Comparison of ENCODE assay signal across 8 cellular contexts in genomic region chr2:11829947-11830707, GRCh38.
DNase-seq lines count a peak whose midpoint lies in the region; ATAC-seq and TF ChIP-seq lines count a peak whose summit lies in the region.

No MANE protein-coding gene starts in this region.

- peak overlapping the region; percentile 47 to 80 for H3K27ac Mint-ChIP-seq in activated naive CD4-positive, alpha-beta T cell treated with anti-CD3 and anti-CD28 coated beads, Interleukin-2, amount 50 U/mL, for 72 hours
- no peak overlapping the region for H3K27ac Mint-ChIP-seq in glutamatergic neuron (ENCODE audit: unreplicated experiment)
- H3K27ac Mint-ChIP-seq in osteocyte (ENCODE audit: unreplicated experiment): peak overlapping the region; percentile 95

- no peaks in the 10 kb centered on the region for H3K27me3 Mint-ChIP-seq in glutamatergic neuron (ENCODE audit: unreplicated experiment)
- no peaks in the 10 kb centered on the region for H3K27me3 Mint-ChIP-seq in osteocyte (ENCODE audit: unreplicated experiment)

- peaks cover 21 to 40% of the 10 kb centered on the region in 2 donors for H3K36me3 Mint-ChIP-seq in activated naive CD4-positive, alpha-beta T cell treated with anti-CD3 and anti-CD28 coated beads, Interleukin-2, amount 50 U/mL, for 72 hours
- peaks cover 5% of the 10 kb centered on the region for H3K36me3 Mint-ChIP-seq in glutamatergic neuron (ENCODE audit: unreplicated experiment)
- H3K36me3 Mint-ChIP-seq in osteocyte (ENCODE audit: unreplicated experiment): peaks cover 9% of the 10 kb centered on the region

- TF ChIP-seq CTCF in RWPE2 (IDR thresholded peaks at IDR 0.05; ENCODE audit: poor library complexity, severe bottlenecking) (peak; percentile 72), glutamatergic neuron (IDR thresholded peaks at IDR 0.05; ENCODE audit: partially characterized antibody, unreplicated experiment) (no peak), osteocyte (IDR thresholded peaks at IDR 0.05) (peak; percentile 61)

- no peaks in the 10 kb centered on the region for H3K9me3 ChIP-seq in RWPE2 (ENCODE audit: severe bottlenecking)

- ATAC-seq in GM21576 (IDR thresholded peaks at IDR 0.05; ENCODE audit: unreplicated experiment) (peak; percentile 76), RWPE2 (ENCODE audit: low read depth) (peak; percentile 93)
- ATAC-seq in activated naive CD4-positive, alpha-beta T cell treated with anti-CD3 and anti-CD28 coated beads, Interleukin-2, amount 50 U/mL, for 72 hours: peak; percentile 81

- peaks cover 23% of the 10 kb centered on the region for H3K4me1 ChIP-seq in RWPE2 (ENCODE audit: insufficient read depth, poor library complexity, severe bottlenecking)

- H3K4me3 ChIP-seq in RWPE2 (ENCODE audit: severe bottlenecking): no peak overlapping the region

- peaks cover 16% of the 10 kb centered on the region for H3K36me3 ChIP-seq in RWPE2 (ENCODE audit: low read depth)

- H3K4me3 Mint-ChIP-seq in glutamatergic neuron (ENCODE audit: unreplicated experiment) (no peak overlapping the region), osteocyte (ENCODE audit: unreplicated experiment) (peak overlapping the region; percentile 72)

- H3K4me1 Mint-ChIP-seq in glutamatergic neuron (ENCODE audit: low read depth, unreplicated experiment): peaks cover 10% of the 10 kb centered on the region
- H3K4me1 Mint-ChIP-seq in osteocyte (ENCODE audit: unreplicated experiment): peaks cover 43% of the 10 kb centered on the region

- H3K27ac ChIP-seq in RWPE2 (ENCODE audit: poor library complexity, severe bottlenecking): peak overlapping the region; percentile 96

- H3K27me3 ChIP-seq in RWPE2 (ENCODE audit: insufficient read depth, poor library complexity, severe bottlenecking): no peaks in the 10 kb centered on the region

- H3K9me3 Mint-ChIP-seq in activated naive CD4-positive, alpha-beta T cell treated with anti-CD3 and anti-CD28 coated beads, Interleukin-2, amount 50 U/mL, for 72 hours: peaks cover 10 to 12% of the 10 kb centered on the region in 2 donors
- H3K9me3 Mint-ChIP-seq in glutamatergic neuron (ENCODE audit: unreplicated experiment) (no peaks in the 10 kb centered on the region), osteocyte (ENCODE audit: unreplicated experiment) (peaks cover 7% of the 10 kb centered on the region)

- peak; percentile 97 for DNase-seq in EH (ENCODE audit: low read depth)
- DNase-seq in HuH-7.5 (ENCODE audit: low spot score): peak; percentile 45
- peak; percentile 92 for DNase-seq in RWPE2 (ENCODE audit: low spot score)
- DNase-seq in activated naive CD4-positive, alpha-beta T cell treated with anti-CD3 and anti-CD28 coated beads, Interleukin-2, amount 50 U/mL, for 72 hours (ENCODE audit: low spot score in 2 of 2): peak; percentile 59 to 76
- DNase-seq in glutamatergic neuron: peak; percentile 66
- peak; percentile 91 for DNase-seq in osteocyte (ENCODE audit: extremely low spot score, unreplicated experiment)
- peak; percentile 78 for DNase-seq in ureter (ENCODE audit: low spot score)

Comparison
In these comparisons a context has a peak if more than half of its experiments do, and no peak if none do; other contexts are left out.
1. DNase-seq: peak in every context shown above with its lines; median percentile 97 in EH; 92 in RWPE2; 91 in osteocyte; 78 in ureter; 68 in activated naive CD4-positive, alpha-beta T cell treated with anti-CD3 and anti-CD28 coated beads, Interleukin-2, amount 50 U/mL, for 72 hours; 66 in glutamatergic neuron; 45 in HuH-7.5.